Comparison of ENCODE assay signal across 1 cellular context in the genomic region with DNA sequence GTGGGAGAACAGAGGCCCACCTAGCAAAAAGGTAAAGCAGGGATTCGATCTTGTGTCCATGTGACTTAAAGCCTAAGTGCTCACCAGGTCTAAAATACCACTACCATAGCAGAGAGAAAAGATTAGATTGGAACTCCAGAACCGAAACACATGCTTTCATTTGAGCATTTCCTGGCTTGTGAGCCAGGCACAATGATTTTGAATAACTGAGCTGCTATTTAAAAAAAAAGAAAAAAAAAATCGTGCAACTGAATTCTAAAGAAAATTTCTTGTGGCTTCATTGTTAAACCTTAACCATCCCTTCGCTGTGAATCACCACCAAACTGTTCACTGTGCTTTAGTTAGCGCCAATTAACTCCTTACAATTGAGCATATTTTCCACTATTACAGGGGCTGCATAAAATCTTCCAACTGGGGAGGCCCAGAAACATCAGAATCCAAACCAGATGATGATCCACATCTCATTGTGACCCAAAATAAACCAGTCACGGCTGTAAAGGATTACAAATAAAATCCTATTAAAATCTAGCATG.
TF ChIP-seq lines count a peak whose summit lies in the region.

No MANE protein-coding gene starts in this region.

TF ChIP-seq in WTC11, 78 proteins besides CTCF, POLR2A, EP300 and RAD21 (continued from another document):
- TF ChIP-seq, protein P1, sequence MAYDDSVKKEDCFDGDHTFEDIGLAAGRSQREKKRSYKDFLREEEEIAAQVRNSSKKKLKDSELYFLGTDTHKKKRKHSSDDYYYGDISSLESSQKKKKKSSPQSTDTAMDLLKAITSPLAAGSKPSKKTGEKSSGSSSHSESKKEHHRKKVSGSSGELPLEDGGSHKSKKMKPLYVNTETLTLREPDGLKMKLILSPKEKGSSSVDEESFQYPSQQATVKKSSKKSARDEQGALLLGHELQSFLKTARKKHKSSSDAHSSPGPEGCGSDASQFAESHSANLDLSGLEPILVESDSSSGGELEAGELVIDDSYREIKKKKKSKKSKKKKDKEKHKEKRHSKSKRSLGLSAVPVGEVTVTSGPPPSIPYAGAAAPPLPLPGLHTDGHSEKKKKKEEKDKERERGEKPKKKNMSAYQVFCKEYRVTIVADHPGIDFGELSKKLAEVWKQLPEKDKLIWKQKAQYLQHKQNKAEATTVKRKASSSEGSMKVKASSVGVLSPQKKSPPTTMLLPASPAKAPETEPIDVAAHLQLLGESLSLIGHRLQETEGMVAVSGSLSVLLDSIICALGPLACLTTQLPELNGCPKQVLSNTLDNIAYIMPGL (CRISPR knock-in tag; IDR thresholded peaks at IDR 0.05): no peak
- no peak for TF ChIP-seq ZMAT4 (CRISPR knock-in tag; IDR thresholded peaks at IDR 0.05)
- no peak for TF ChIP-seq MYBL2 (CRISPR knock-in tag; IDR thresholded peaks at IDR 0.05)
- no peak for TF ChIP-seq TEAD1 (CRISPR knock-in tag; IDR thresholded peaks at IDR 0.05)
- TF ChIP-seq AR (CRISPR knock-in tag; IDR thresholded peaks at IDR 0.05): no peak
TF ChIP-seq in WTC11: peak in this region for 0.
